Comparison of ENCODE assay signal across 14 cellular contexts in genomic region chr19:10142701-10143375, GRCh38. TPM values are rescaled to one million over a fixed set of nuclear protein-coding genes. Genes with fewer than 3 reads are reported as not detected.
A peak's percentile ranks its signal among the peaks of the same experiment; 100 is the strongest.
DNase-seq lines count a peak whose midpoint lies in the region; ATAC-seq and TF ChIP-seq lines count a peak whose summit lies in the region.
"Had no signal": no experiment of that assay in that cellular context is flagged by ENCODE, and none has a peak within 500 bp of the region (broad histone marks: within the 10 kb centered on the region; RNA-seq: fewer than 3 reads in every experiment).

No MANE protein-coding gene starts in this region.

- no peaks in the 10 kb centered on the region for H3K27me3 Mint-ChIP-seq in activated CD4-positive, alpha-beta memory T cell treated with anti-CD3 and anti-CD28 coated beads, Interleukin-2, amount 10 ng/mL, durations not matched to agents 7 days and 5 days
- H3K27me3 Mint-ChIP-seq in central memory CD8-positive, alpha-beta T cell: no peaks in the 10 kb centered on the region
- H3K27me3 Mint-ChIP-seq in CD14-positive monocyte (ENCODE audit: low read depth in 3 of 3): no peaks in the 10 kb centered on the region

- H3K4me1 Mint-ChIP-seq in activated CD4-positive, alpha-beta memory T cell treated with anti-CD3 and anti-CD28 coated beads, Interleukin-2, amount 10 ng/mL, durations not matched to agents 7 days and 5 days: peaks cover 37% of the 10 kb centered on the region
- peaks cover 27% of the 10 kb centered on the region for H3K4me1 Mint-ChIP-seq in central memory CD8-positive, alpha-beta T cell
- H3K4me1 Mint-ChIP-seq in stimulated activated effector memory CD8-positive, alpha-beta T cell treated with anti-CD3 and anti-CD28 coated beads, Interleukin-12 subunit alpha, Interleukin-12 subunit beta, amount 100 ng/mL, for 72 hours: peaks cover 6% of the 10 kb centered on the region
- no peaks in the 10 kb centered on the region for H3K4me1 Mint-ChIP-seq in CD14-positive monocyte
- H3K4me1 Mint-ChIP-seq: nephron progenitor cell had no signal

- peak overlapping the region; percentile 59 for H3K4me3 Mint-ChIP-seq in activated CD4-positive, alpha-beta memory T cell treated with anti-CD3 and anti-CD28 coated beads, Interleukin-2, amount 10 ng/mL, durations not matched to agents 7 days and 5 days
- H3K4me3 Mint-ChIP-seq in central memory CD8-positive, alpha-beta T cell: peak overlapping the region; percentile 71
- no peak overlapping the region for H3K4me3 Mint-ChIP-seq in stimulated activated effector memory CD8-positive, alpha-beta T cell treated with anti-CD3 and anti-CD28 coated beads, Interleukin-12 subunit alpha, Interleukin-12 subunit beta, amount 100 ng/mL, for 72 hours
- H3K4me3 Mint-ChIP-seq in CD14-positive monocyte: no peak overlapping the region
- H3K4me3 Mint-ChIP-seq: nephron progenitor cell had no signal

- POLR2A ChIA-PET in activated CD4-positive, alpha-beta memory T cell treated with anti-CD3 and anti-CD28 coated beads, Interleukin-2, amount 10 ng/mL, durations not matched to agents 7 days and 5 days (lab: Charles Lee): interaction anchor here (0.7 to 2.2 kb wide), 16 partner anchors 10 to 356 kb away, joined by 3 to 14 read pairs (median 4); partner anchors contain the start of genes EIF3G, ICAM1 and P2RY11

- H3K27ac Mint-ChIP-seq in activated CD4-positive, alpha-beta memory T cell treated with anti-CD3 and anti-CD28 coated beads, Interleukin-2, amount 10 ng/mL, durations not matched to agents 7 days and 5 days: peak overlapping the region; percentile 97
- H3K27ac Mint-ChIP-seq in central memory CD8-positive, alpha-beta T cell (ENCODE audit: low read depth): peak overlapping the region; percentile 95
- H3K27ac Mint-ChIP-seq in stimulated activated effector memory CD8-positive, alpha-beta T cell treated with anti-CD3 and anti-CD28 coated beads, Interleukin-12 subunit alpha, Interleukin-12 subunit beta, amount 100 ng/mL, for 72 hours: peak overlapping the region; percentile 93
- no peak overlapping the region for H3K27ac Mint-ChIP-seq in CD14-positive monocyte
- H3K27ac Mint-ChIP-seq: nephron progenitor cell had no signal

- ATAC-seq in central memory CD8-positive, alpha-beta T cell (replicated peaks; ENCODE audit: extremely low read depth, poor library complexity, severe bottlenecking): peak; percentile 99
- ATAC-seq in stimulated activated effector memory CD8-positive, alpha-beta T cell treated with anti-CD3 and anti-CD28 coated beads, Interleukin-12 subunit alpha, Interleukin-12 subunit beta, amount 100 ng/mL, for 72 hours: peak; percentile 63
- ATAC-seq in GM18861 (IDR thresholded peaks at IDR 0.05; ENCODE audit: unreplicated experiment): no peak

- intact Hi-C loops in CD14-positive monocyte (cut with micrococcal nuclease): no loop called here

- no peaks in the 10 kb centered on the region for H3K9me3 Mint-ChIP-seq in activated CD4-positive, alpha-beta memory T cell treated with anti-CD3 and anti-CD28 coated beads, Interleukin-2, amount 10 ng/mL, durations not matched to agents 7 days and 5 days
- no peaks in the 10 kb centered on the region for H3K9me3 Mint-ChIP-seq in central memory CD8-positive, alpha-beta T cell
- no peaks in the 10 kb centered on the region for H3K9me3 Mint-ChIP-seq in stimulated activated effector memory CD8-positive, alpha-beta T cell treated with anti-CD3 and anti-CD28 coated beads, Interleukin-12 subunit alpha, Interleukin-12 subunit beta, amount 100 ng/mL, for 72 hours
- H3K9me3 Mint-ChIP-seq in CD14-positive monocyte: no peaks in the 10 kb centered on the region
- H3K9me3 Mint-ChIP-seq: nephron progenitor cell had no signal

- DNase-seq in T-helper 1 cell (peak in 4 of 5 donors; percentile 39 to 67 (median 48)), NCI-H1436 treated with DMSO at 0.1 percent for 48 hours (lab: John Stamatoyannopoulos, UW) (no peak), CD14-positive monocyte (ENCODE audit: low spot score) (no peak)
- DNase-seq in activated CD4-positive, alpha-beta memory T cell treated with anti-CD3 and anti-CD28 coated beads, Interleukin-2, amount 10 ng/mL, durations not matched to agents 7 days and 5 days: peak; percentile 50
- DNase-seq in central memory CD8-positive, alpha-beta T cell (ENCODE audit: low spot score in 2 of 2): peak; percentile 28 to 36
- no peak for DNase-seq in stimulated activated effector memory CD8-positive, alpha-beta T cell treated with anti-CD3 and anti-CD28 coated beads, Interleukin-12 subunit alpha, Interleukin-12 subunit beta, amount 100 ng/mL, for 72 hours (ENCODE audit: low spot score in 2 of 2)
- DNase-seq: Caco-2, caudate nucleus, NCI-H1417, NCI-H526 treated with DMSO at 0.1 percent for 48 hours, nephron progenitor cell, SIG-M5, sigmoid colon had no signal

- CTCF ChIA-PET in activated CD4-positive, alpha-beta memory T cell treated with anti-CD3 and anti-CD28 coated beads, Interleukin-2, amount 10 ng/mL, durations not matched to agents 7 days and 5 days (lab: Charles Lee): interaction anchor here (0.7 to 2.1 kb wide), 13 partner anchors 19 to 246 kb away, joined by 3 to 11 read pairs (median 5); partner anchors contain the start of gene ANGPTL6

- TF ChIP-seq CTCF in CD14-positive monocyte (IDR thresholded peaks at IDR 0.05): no peak

- peaks cover 79% of the 10 kb centered on the region for H3K36me3 Mint-ChIP-seq in activated CD4-positive, alpha-beta memory T cell treated with anti-CD3 and anti-CD28 coated beads, Interleukin-2, amount 10 ng/mL, durations not matched to agents 7 days and 5 days (ENCODE audit: low read depth)
- peaks cover 48% of the 10 kb centered on the region for H3K36me3 Mint-ChIP-seq in central memory CD8-positive, alpha-beta T cell (ENCODE audit: insufficient read depth)
- H3K36me3 Mint-ChIP-seq in stimulated activated effector memory CD8-positive, alpha-beta T cell treated with anti-CD3 and anti-CD28 coated beads, Interleukin-12 subunit alpha, Interleukin-12 subunit beta, amount 100 ng/mL, for 72 hours: peaks cover 100% of the 10 kb centered on the region
- peaks cover 82 to 100% of the 10 kb centered on the region in 2 donors for H3K36me3 Mint-ChIP-seq in CD14-positive monocyte

RNA-seq across cellular contexts. Expression of gene EIF3G, which starts 23.1 kb away (rescaled TPM):
- total RNA-seq in activated CD4-positive, alpha-beta memory T cell treated with anti-CD3 and anti-CD28 coated beads, Interleukin-2, amount 10 ng/mL, durations not matched to agents 7 days and 5 days: 100 to 1,000 TPM; 202 to 203 TPM
- polyA plus RNA-seq in CD14-positive monocyte: 100 to 1,000 TPM; 148 to 166 TPM

RNA-seq across cellular contexts. Expression of gene P2RY11, which starts 31.3 kb away (rescaled TPM):
- total RNA-seq in activated CD4-positive, alpha-beta memory T cell treated with anti-CD3 and anti-CD28 coated beads, Interleukin-2, amount 10 ng/mL, durations not matched to agents 7 days and 5 days: 10 to 100 TPM; 33.2 to 33.5 TPM
- under 1 TPM; 0.50 to 0.69 TPM for polyA plus RNA-seq in CD14-positive monocyte

RNA-seq across cellular contexts. Expression of gene PPAN, which starts 36.7 kb away (rescaled TPM):
- total RNA-seq in activated CD4-positive, alpha-beta memory T cell treated with anti-CD3 and anti-CD28 coated beads, Interleukin-2, amount 10 ng/mL, durations not matched to agents 7 days and 5 days: 10 to 100 TPM; 74.3 to 75.6 TPM
- 1 to 10 TPM; 7.2 to 7.6 TPM for polyA plus RNA-seq in CD14-positive monocyte

RNA-seq across cellular contexts. Expression of gene ANGPTL6, which starts 40.4 kb away (rescaled TPM):
- 1 to 10 TPM; 2.4 TPM for total RNA-seq in activated CD4-positive, alpha-beta memory T cell treated with anti-CD3 and anti-CD28 coated beads, Interleukin-2, amount 10 ng/mL, durations not matched to agents 7 days and 5 days
- polyA plus RNA-seq in CD14-positive monocyte: not detected
- total RNA-seq: sigmoid colon had no signal

RNA-seq across cellular contexts. Expression of gene DNMT1, which starts 51.9 kb away (rescaled TPM):
- 100 to 1,000 TPM; 314 to 331 TPM for total RNA-seq in activated CD4-positive, alpha-beta memory T cell treated with anti-CD3 and anti-CD28 coated beads, Interleukin-2, amount 10 ng/mL, durations not matched to agents 7 days and 5 days
- 10 to 100 TPM; 17.6 to 19.0 TPM for polyA plus RNA-seq in CD14-positive monocyte

Comparison
In these comparisons a context has a peak if more than half of its experiments do, and no peak if none do; other contexts are left out.
1. DNase-seq: peak in T-helper 1 cell (4 of 5), activated CD4-positive, alpha-beta memory T cell treated with anti-CD3 and anti-CD28 coated beads, Interleukin-2, amount 10 ng/mL, durations not matched to agents 7 days and 5 days (single experiment) and central memory CD8-positive, alpha-beta T cell (2 of 2); none in stimulated activated effector memory CD8-positive, alpha-beta T cell treated with anti-CD3 and anti-CD28 coated beads, Interleukin-12 subunit alpha, Interleukin-12 subunit beta, amount 100 ng/mL, for 72 hours (0 of 2), NCI-H1436 treated with DMSO at 0.1 percent for 48 hours (single experiment) and CD14-positive monocyte (single experiment).
2. H3K27ac Mint-ChIP-seq: peak in activated CD4-positive, alpha-beta memory T cell treated with anti-CD3 and anti-CD28 coated beads, Interleukin-2, amount 10 ng/mL, durations not matched to agents 7 days and 5 days (single experiment), central memory CD8-positive, alpha-beta T cell (single experiment) and stimulated activated effector memory CD8-positive, alpha-beta T cell treated with anti-CD3 and anti-CD28 coated beads, Interleukin-12 subunit alpha, Interleukin-12 subunit beta, amount 100 ng/mL, for 72 hours (single experiment); none in CD14-positive monocyte (0 of 7).
3. H3K4me3 Mint-ChIP-seq: peak in activated CD4-positive, alpha-beta memory T cell treated with anti-CD3 and anti-CD28 coated beads, Interleukin-2, amount 10 ng/mL, durations not matched to agents 7 days and 5 days (single experiment) and central memory CD8-positive, alpha-beta T cell (single experiment); none in stimulated activated effector memory CD8-positive, alpha-beta T cell treated with anti-CD3 and anti-CD28 coated beads, Interleukin-12 subunit alpha, Interleukin-12 subunit beta, amount 100 ng/mL, for 72 hours (single experiment) and CD14-positive monocyte (0 of 2).